In genomic region chr17:79803997-79804855, GRCh38 we compare ENCODE assay signal across 7 cellular contexts. TPM values are rescaled to one million over a fixed set of nuclear protein-coding genes. Genes with fewer than 3 reads are reported as not detected.
DNase-seq lines count a peak whose midpoint lies in the region; ATAC-seq and TF ChIP-seq lines count a peak whose summit lies in the region.

No MANE protein-coding gene starts in this region.

- no peak overlapping the region for H3K27ac ChIP-seq in SJCRH30
- H3K27ac ChIP-seq in stomach = no peak overlapping the region

- H3K4me3 ChIP-seq in SJCRH30 = peak overlapping the region; percentile 21; the same call in 1 of the 2 replicates
- H3K4me3 ChIP-seq in stomach = peak overlapping the region in 2 of 4 donors; percentile 19 to 35

- H3K4me1 ChIP-seq in SJCRH30 (0 out of 2 replicates have a peak, but pooled peaks cover 3% of the 10 kb centered on the region), stomach (peaks cover 22 to 61% (median 52%) of the 10 kb centered on the region in 4 donors)

- intact Hi-C loops in stomach (cut with DNase I; ENCODE audit: low total_unique reads) = loop anchor here (10.0 kb wide), 2 partner anchors 111 to 191 kb away; no protein-coding TSS in a partner anchor

- DNase-seq in SJCRH30 (no peak), stomach (no peak), midbrain (lab: John Stamatoyannopoulos, UW) (no peak)
- peak; percentile 43 for DNase-seq in central memory CD4-positive, alpha-beta T cell
- peak; percentile 58 to 69 for DNase-seq in stimulated activated CD4-positive, alpha-beta T cell treated with anti-CD3 and anti-CD28 coated beads, Interleukin-12 subunit alpha, Interleukin-12 subunit beta, amount 100 ng/mL, for 24 hours (ENCODE audit: low read depth in 2 of 2)

- peaks cover 96% of the 10 kb centered on the region for H3K27me3 ChIP-seq in SJCRH30
- H3K27me3 ChIP-seq in stomach = peaks cover 89 to 100% (median 100%) of the 10 kb centered on the region in 3 donors

- H3K36me3 ChIP-seq in SJCRH30 = no peaks in the 10 kb centered on the region
- H3K36me3 ChIP-seq in stomach = no peaks in the 10 kb centered on the region

- TF ChIP-seq POLR2A in stomach (IDR thresholded peaks at IDR 0.05) = no peak

- no peaks in the 10 kb centered on the region for H3K9me3 ChIP-seq in SJCRH30 (replicated peaks)
- H3K9me3 ChIP-seq in stomach = no peaks in the 10 kb centered on the region

- 1 to 5% (median 2%) methylated on average over 22 to 76 of the region's 76 CpGs for WGBS in stomach, 5 donors

- ATAC-seq in GM18861 (IDR thresholded peaks at IDR 0.05; ENCODE audit: unreplicated experiment) (peak; percentile 62), HG02870 (IDR thresholded peaks at IDR 0.05; ENCODE audit: unreplicated experiment) (peak; percentile 69)

- no peak for TF ChIP-seq CTCF in stomach (IDR thresholded peaks at IDR 0.05)

- TF ChIP-seq EP300 in stomach (IDR thresholded peaks at IDR 0.05) = no peak

RNA-seq across cellular contexts. Expression of gene CBX8, which starts 7.3 kb away (rescaled TPM):
- total RNA-seq in SJCRH30 (2014; rRNA removed; shearing (Covaris generic)) = 8.2 and 11.3 TPM in 2 replicates
- 100 to 1,000 TPM in 1 of 5 donors, 10 to 100 TPM in 1, 1 to 10 TPM in 1, not detected in 2; 2.8 to 140 (median 12.0) TPM for total RNA-seq in stomach
- 1 to 10 TPM in 2 of 3 donors, under 1 TPM in 1; 0.76 to 3.4 (median 1.4) TPM for polyA plus RNA-seq in stomach

RNA-seq across cellular contexts. Expression of gene CBX2, which starts 26.3 kb away (rescaled TPM):
- 88.0 and 90.0 TPM in 2 replicates for total RNA-seq in SJCRH30 (2014; rRNA removed; shearing (Covaris generic))
- total RNA-seq in stomach = 1 to 10 TPM in 2 of 5 donors, under 1 TPM in 1, not detected in 2; under 0.01 to 1.3 (median 1.0) TPM
- 1 to 10 TPM in 1 of 3 donors, under 1 TPM in 1, not detected in 1; 0.93 to 1.2 TPM for polyA plus RNA-seq in stomach

RNA-seq across cellular contexts. Expression of gene CBX4, which starts 35.0 kb away (rescaled TPM):
- 26.3 and 30.2 TPM in 2 replicates for total RNA-seq in SJCRH30 (2014; rRNA removed; shearing (Covaris generic))
- total RNA-seq in stomach = 1 to 10 TPM; 1.8 to 9.8 (median 7.8) TPM
- 10 to 100 TPM in 1 of 3 donors, 1 to 10 TPM in 2; 7.6 to 10.6 (median 9.3) TPM for polyA plus RNA-seq in stomach

Comparison
In these comparisons a context has a peak if more than half of its experiments do, and no peak if none do; other contexts are left out.
1. DNase-seq: peak in central memory CD4-positive, alpha-beta T cell (single experiment) and stimulated activated CD4-positive, alpha-beta T cell treated with anti-CD3 and anti-CD28 coated beads, Interleukin-12 subunit alpha, Interleukin-12 subunit beta, amount 100 ng/mL, for 24 hours (2 of 2); none in SJCRH30 (0 of 2), stomach (single experiment) and midbrain (single experiment).
2. RNA of gene CBX2, which starts 26.3 kb away (total RNA-seq): 88.0 to 90.0 TPM in SJCRH30; under 0.01 to 1.3 TPM in stomach; every median in the first group is over 10 times any median in the second.